ENCODE assay signal across 1 cellular context in genomic region chr1:111101854-111102642, GRCh38.
TF ChIP-seq lines count a peak whose summit lies in the region.

No MANE protein-coding gene starts in this region.

TF ChIP-seq in K562, 482 proteins besides CTCF, POLR2A, EP300 and RAD21 (continued from another document):
- TF ChIP-seq ZNF592 (IDR thresholded peaks at IDR 0.05) (peak; percentile 93), NONO (IDR thresholded peaks at IDR 0.05; ENCODE audit: low read depth in 2 of 2, low read length in 1 of 2) (peak in 1 of 2 experiments; percentile 41; a peak in 1 of 4 replicates), FOSL1 (tag; conservative IDR thresholded peaks at IDR 0.05) (peak; percentile 52), ARID1B (IDR thresholded peaks at IDR 0.05) (peak; percentile 84), ZFX (CRISPR knock-in tag; IDR thresholded peaks at IDR 0.05) (peak; percentile 59), ATF6 (CRISPR knock-in tag; IDR thresholded peaks at IDR 0.05) (0 out of 2 replicates have a peak, but pooled peaks have one; percentile 51), NCOA1 (IDR thresholded peaks at IDR 0.05; ENCODE audit: low read depth) (peak; percentile 64; the same call in 1 of the 2 replicates), ESRRA (IDR thresholded peaks at IDR 0.05; ENCODE audit: borderline replicate concordance, low read depth) (peak; percentile 84), FOXK2 (conservative IDR thresholded peaks at IDR 0.05 in 1 of 2, IDR thresholded peaks at IDR 0.05 in 1 of 2; ENCODE audit: low read depth in 2 of 2) (0 out of 4 replicates have a peak, but pooled peaks have one; percentile 30 to 47), TAF7 (tag; IDR thresholded peaks at IDR 0.05) (0 out of 2 replicates have a peak, but pooled peaks have one; percentile 13), C11orf30 (IDR thresholded peaks at IDR 0.05; ENCODE audit: low read depth) (peak; percentile 96), MCM5 (IDR thresholded peaks at IDR 0.05; ENCODE audit: low read depth) (no peak), RCOR1 (IDR thresholded peaks at IDR 0.05; ENCODE audit: borderline replicate concordance in 1 of 2, low read depth in 2 of 2, low read length in 2 of 2) (peak in 1 of 2 experiments; percentile 53; a peak in 2 of 4 replicates), DMBX1 (CRISPR knock-in tag; IDR thresholded peaks at IDR 0.05; ENCODE audit: borderline replicate concordance) (0 out of 2 replicates have a peak, but pooled peaks have one; percentile 53), SMARCA4 (IDR thresholded peaks at IDR 0.05) (peak; percentile 77), SOX6 (IDR thresholded peaks at IDR 0.05) (peak; percentile 68; the same call in 1 of the 2 replicates), PYGO2 (tag; IDR thresholded peaks at IDR 0.05) (no peak), CBFA2T2 (conservative IDR thresholded peaks at IDR 0.05) (peak; percentile 52), PHF20 (IDR thresholded peaks at IDR 0.05; ENCODE audit: partially characterized antibody) (peak; percentile 53), NBN (IDR thresholded peaks at IDR 0.05; ENCODE audit: low read depth) (0 out of 2 replicates have a peak, but pooled peaks have one; percentile 25), RBBP5 (IDR thresholded peaks at IDR 0.05; ENCODE audit: borderline replicate concordance, insufficient read depth, low read length, poor library complexity, severe bottlenecking) (peak; percentile 70), NCOR1 (IDR thresholded peaks at IDR 0.05) (peak; percentile 67)
- TF ChIP-seq, protein P1, sequence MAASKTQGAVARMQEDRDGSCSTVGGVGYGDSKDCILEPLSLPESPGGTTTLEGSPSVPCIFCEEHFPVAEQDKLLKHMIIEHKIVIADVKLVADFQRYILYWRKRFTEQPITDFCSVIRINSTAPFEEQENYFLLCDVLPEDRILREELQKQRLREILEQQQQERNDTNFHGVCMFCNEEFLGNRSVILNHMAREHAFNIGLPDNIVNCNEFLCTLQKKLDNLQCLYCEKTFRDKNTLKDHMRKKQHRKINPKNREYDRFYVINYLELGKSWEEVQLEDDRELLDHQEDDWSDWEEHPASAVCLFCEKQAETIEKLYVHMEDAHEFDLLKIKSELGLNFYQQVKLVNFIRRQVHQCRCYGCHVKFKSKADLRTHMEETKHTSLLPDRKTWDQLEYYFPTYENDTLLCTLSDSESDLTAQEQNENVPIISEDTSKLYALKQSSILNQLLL (CRISPR knock-in tag; IDR thresholded peaks at IDR 0.05; ENCODE audit: borderline replicate concordance): no peak
- TF ChIP-seq, protein P2, sequence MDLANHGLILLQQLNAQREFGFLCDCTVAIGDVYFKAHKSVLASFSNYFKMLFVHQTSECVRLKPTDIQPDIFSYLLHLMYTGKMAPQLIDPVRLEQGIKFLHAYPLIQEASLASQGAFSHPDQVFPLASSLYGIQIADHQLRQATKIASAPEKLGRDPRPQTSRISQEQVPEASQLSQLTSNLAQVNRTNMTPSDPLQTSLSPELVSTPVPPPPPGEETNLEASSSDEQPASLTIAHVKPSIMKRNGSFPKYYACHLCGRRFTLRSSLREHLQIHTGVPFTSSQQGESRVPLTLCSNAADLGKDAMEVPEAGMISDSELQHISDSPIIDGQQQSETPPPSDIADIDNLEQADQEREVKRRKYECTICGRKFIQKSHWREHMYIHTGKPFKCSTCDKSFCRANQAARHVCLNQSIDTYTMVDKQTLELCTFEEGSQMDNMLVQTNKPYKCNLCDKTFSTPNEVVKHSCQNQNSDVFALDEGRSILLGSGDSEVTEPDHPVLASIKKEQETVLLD (IDR thresholded peaks at IDR 0.05): 0 out of 2 replicates have a peak, but pooled peaks have one; percentile 52
- TF ChIP-seq, protein P3, sequence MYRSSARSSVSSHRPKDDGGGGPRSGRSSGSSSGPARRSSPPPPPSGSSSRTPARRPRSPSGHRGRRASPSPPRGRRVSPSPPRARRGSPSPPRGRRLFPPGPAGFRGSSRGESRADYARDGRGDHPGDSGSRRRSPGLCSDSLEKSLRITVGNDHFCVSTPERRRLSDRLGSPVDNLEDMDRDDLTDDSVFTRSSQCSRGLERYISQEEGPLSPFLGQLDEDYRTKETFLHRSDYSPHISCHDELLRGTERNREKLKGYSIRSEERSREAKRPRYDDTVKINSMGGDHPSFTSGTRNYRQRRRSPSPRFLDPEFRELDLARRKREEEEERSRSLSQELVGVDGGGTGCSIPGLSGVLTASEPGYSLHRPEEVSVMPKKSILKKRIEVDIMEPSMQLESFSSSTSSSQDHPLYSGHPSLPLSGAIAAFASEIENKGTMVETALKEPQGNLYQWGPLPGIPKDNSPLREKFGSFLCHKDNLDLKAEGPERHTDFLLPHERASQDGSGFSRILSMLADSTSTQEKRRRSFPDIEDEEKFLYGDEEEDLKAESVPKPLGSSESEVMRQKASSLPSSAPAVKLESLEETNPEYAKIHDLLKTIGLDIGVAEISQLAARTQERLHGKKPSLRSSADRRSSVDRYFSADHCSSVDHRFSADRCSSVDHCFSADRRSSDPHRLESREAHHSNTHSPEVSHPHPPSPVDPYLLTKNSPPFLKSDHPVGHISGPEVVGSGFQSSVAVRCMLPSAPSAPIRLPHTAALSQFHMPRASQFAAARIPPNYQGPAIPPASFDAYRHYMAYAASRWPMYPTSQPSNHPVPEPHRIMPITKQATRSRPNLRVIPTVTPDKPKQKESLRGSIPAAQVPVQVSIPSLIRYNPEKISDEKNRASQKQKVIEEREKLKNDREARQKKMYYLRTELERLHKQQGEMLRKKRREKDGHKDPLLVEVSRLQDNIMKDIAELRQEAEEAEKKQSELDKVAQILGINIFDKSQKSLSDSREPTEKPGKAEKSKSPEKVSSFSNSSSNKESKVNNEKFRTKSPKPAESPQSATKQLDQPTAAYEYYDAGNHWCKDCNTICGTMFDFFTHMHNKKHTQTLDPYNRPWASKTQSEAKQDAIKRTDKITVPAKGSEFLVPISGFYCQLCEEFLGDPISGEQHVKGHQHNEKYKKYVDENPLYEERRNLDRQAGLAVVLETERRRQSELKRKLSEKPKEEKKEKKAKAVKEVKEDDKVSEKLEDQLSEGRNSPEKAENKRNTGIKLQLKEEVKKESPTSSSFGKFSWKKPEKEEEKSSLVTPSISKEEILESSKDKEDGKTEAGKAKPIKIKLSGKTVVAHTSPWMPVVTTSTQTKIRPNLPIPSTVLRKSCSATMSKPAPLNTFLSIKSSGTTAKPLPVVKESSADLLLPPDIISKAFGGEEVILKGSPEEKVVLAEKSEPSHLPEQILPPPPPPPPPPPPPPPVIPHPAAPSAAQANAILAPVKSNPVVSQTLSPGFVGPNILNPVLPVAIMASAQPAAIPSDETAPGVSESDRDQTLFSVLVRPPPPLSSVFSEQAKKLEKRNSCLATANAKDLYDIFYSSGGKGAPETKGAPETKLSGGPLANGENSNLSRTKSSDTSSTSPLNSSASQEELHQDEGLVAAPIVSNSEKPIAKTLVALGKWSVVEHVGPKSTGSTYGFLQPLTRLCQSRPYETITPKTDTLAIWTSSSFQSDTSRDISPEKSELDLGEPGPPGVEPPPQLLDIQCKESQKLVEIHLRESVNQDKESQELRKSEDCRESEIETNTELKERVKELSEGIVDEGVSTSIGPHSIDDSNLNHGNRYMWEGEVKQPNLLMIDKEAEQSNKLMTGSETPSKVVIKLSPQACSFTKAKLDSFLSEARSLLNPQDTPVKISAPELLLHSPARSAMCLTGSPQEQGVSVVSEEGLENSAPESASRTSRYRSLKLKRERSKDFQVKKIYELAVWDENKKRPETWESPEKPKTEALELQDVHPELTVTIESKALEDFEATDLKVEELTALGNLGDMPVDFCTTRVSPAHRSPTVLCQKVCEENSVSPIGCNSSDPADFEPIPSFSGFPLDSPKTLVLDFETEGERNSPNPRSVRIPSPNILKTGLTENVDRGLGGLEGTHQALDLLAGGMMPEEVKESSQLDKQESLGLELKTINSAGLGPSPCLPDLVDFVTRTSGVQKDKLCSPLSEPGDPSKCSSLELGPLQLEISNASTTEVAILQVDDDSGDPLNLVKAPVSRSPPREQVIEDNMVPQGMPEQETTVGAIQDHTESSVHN (IDR thresholded peaks at IDR 0.05; ENCODE audit: borderline replicate concordance in 1 of 2, low read depth in 1 of 2): 0 out of 4 replicates have a peak, but pooled peaks of 1 of the 2 experiments have one; percentile 23
TF ChIP-seq in K562: peak in this region for 79.
